Comparison of ENCODE assay signal across 8 cellular contexts in genomic region chr1:4630561-4630960, GRCh38. TPM values are rescaled to one million over a fixed set of nuclear protein-coding genes. Genes with fewer than 3 reads are reported as not detected.
"Had no signal": no experiment of that assay in that cellular context is flagged by ENCODE, and none has a peak within 500 bp of the region (broad histone marks: within the 10 kb centered on the region; RNA-seq: fewer than 3 reads in every experiment).

No MANE protein-coding gene starts in this region.

- ATAC-seq: K562 had no signal

- DNase-seq: GM23248, GOT3, H9, HCEC 1CT, IMR-90, KG1 had no signal

- H3K9ac ChIP-seq: GM23248 had no signal

- H3K4me3 ChIP-seq: GM23248, K562 had no signal

- H2AFZ ChIP-seq: GM23248 had no signal

- H3K27ac ChIP-seq: GM23248 had no signal

RNA-seq across cellular contexts. Expression of gene AJAP1, which starts 23.8 kb away (rescaled TPM):
- total RNA-seq: HT-29, K562 had no signal
